Comparison of ENCODE assay signal across 26 cellular contexts in genomic region chr12:31508436-31509150, GRCh38.
DNase-seq lines count a peak whose midpoint lies in the region; ATAC-seq and TF ChIP-seq lines count a peak whose summit lies in the region.
"Had no signal": no experiment of that assay in that cellular context is flagged by ENCODE, and none has a peak within 500 bp of the region (broad histone marks: within the 10 kb centered on the region; RNA-seq: fewer than 3 reads in every experiment).

No MANE protein-coding gene starts in this region.

- BruUV-seq in HCT116 (replicated peaks; lab: Mats Ljungman, UMichigan): no TSS peak

- DNase-seq in HCT116 (ENCODE audit: low read depth, low spot score) (no peak), ascending aorta (ENCODE audit: low spot score in 2 of 2) (no peak), memory B cell (ENCODE audit: low spot score in 2 of 2) (no peak), NCI-H146 treated with DMSO at 0.1 percent for 48 hours (lab: John Stamatoyannopoulos, UW; ENCODE audit: unreplicated experiment) (no peak), HAP-1 (ENCODE audit: low spot score in 2 of 2) (no peak)
- DNase-seq in stimulated activated CD4-positive, alpha-beta T cell treated with anti-CD3 and anti-CD28 coated beads, Interleukin-4, amount 100 ng/mL, for 4 hours: no peak
- DNase-seq: activated CD4-positive, alpha-beta T cell treated with anti-CD3 and anti-CD28 coated beads for 48 hours; activated naive CD8-positive, alpha-beta T cell treated with anti-CD3 and anti-CD28 coated beads, Interleukin-2, amount 50 U/mL, for 24 hours; CD8-positive, alpha-beta memory T cell; dorsolateral prefrontal cortex; islet precursor cell; KBM-7; naive B cell; NCI-H1694; NCI-H2171 treated with DMSO at 0.1 percent for 48 hours; NCI-H748 treated with DMSO at 0.1 percent for 48 hours; right lobe of liver; stimulated activated CD4-positive, alpha-beta T cell treated with anti-CD3 and anti-CD28 coated beads, Interleukin-15, amount 100 ng/mL, for 24 hours; T-helper 1 cell; testis had no signal

- no peaks in the 10 kb centered on the region for H3K9me3 Mint-ChIP-seq in memory B cell
- H3K9me3 Mint-ChIP-seq: activated T-helper 2 cell treated with anti-CD3 and anti-CD28 coated beads, Interferon-gamma antibody, Interleukin-2, Interleukin-4, amounts not matched to agents 10 μg/mL and 5 μg/mL and 100 μg/mL, durations not matched to agents 14 hours and 24 hours and 36 hours had no signal

- ATAC-seq in HCT116 (no peak), memory B cell (ENCODE audit: low read depth) (no peak)
- ATAC-seq: activated naive CD8-positive, alpha-beta T cell treated with anti-CD3 and anti-CD28 coated beads, Interleukin-2, amount 50 U/mL, for 24 hours had no signal

- no peak overlapping the region for H2AFZ ChIP-seq in HCT116 (ENCODE audit: low read depth, low read length, poor library complexity, severe bottlenecking)
- H2AFZ ChIP-seq: hepatocyte, parathyroid adenoma had no signal

- peaks cover 10% of the 10 kb centered on the region for H3K36me3 Mint-ChIP-seq in memory B cell
- H3K36me3 Mint-ChIP-seq: CD8-positive, alpha-beta memory T cell; naive B cell had no signal

- POLR2A ChIA-PET in HCT116 (lab: Charles Lee): interaction anchor here (1.0 kb wide), 1 partner anchor 10 kb away, joined by 3 read pairs; no protein-coding TSS in a partner anchor

- H3K9me2 ChIP-seq in HCT116 (ENCODE audit: insufficient read depth): no peaks in the 10 kb centered on the region

- in situ Hi-C loops in HAP-1 (cut with MboI; ENCODE audit: low sequenced_read_pairs): no loop called here

- TF ChIP-seq CTCF in HCT116 (IDR thresholded peaks at IDR 0.05 in 2 of 3, conservative IDR thresholded peaks at IDR 0.05 in 1 of 3; ENCODE audit: borderline replicate concordance in 1 of 3, insufficient read depth in 1 of 3, low read depth in 2 of 3, low read length in 2 of 3) (no peak), ascending aorta (IDR thresholded peaks at IDR 0.05) (no peak)

- peaks cover 16 to 22% of the 10 kb centered on the region in 2 experiments for H3K4me1 ChIP-seq in HCT116 (ENCODE audit: control insufficient read depth in 1 of 2, insufficient read depth in 2 of 2, low read length in 2 of 2)
- H3K4me1 ChIP-seq in ascending aorta: peaks cover 3 to 8% of the 10 kb centered on the region in 2 donors
- peaks cover 2 to 25% (median 9%) of the 10 kb centered on the region in 5 donors for H3K4me1 ChIP-seq in subcutaneous abdominal adipose tissue (ENCODE audit: control insufficient read depth in 5 of 5, insufficient read depth in 5 of 5, low read length in 5 of 5)
- no peaks in the 10 kb centered on the region; the same call in 1 of the 2 replicates for H3K4me1 ChIP-seq in HAP-1
- H3K4me1 ChIP-seq: right lobe of liver, testis had no signal

- RAD21 ChIA-PET in HCT116 (lab: Charles Lee; ENCODE audit: low non-redundant PET in 1 of 2, low total read pairs in 2 of 2, uncharacterized antibody in 2 of 2, unreplicated experiment in 2 of 2): no interaction called here

- H3K79me2 ChIP-seq in HCT116 (ENCODE audit: insufficient read depth, low read length): peaks cover 18% of the 10 kb centered on the region

- peak overlapping the region; percentile 70 for H3K27ac Mint-ChIP-seq in memory B cell
- H3K27ac Mint-ChIP-seq: activated naive CD8-positive, alpha-beta T cell treated with anti-CD3 and anti-CD28 coated beads, Interleukin-2, amount 50 U/mL, for 24 hours; activated T-helper 2 cell treated with anti-CD3 and anti-CD28 coated beads, Interferon-gamma antibody, Interleukin-2, Interleukin-4, amounts not matched to agents 10 μg/mL and 5 μg/mL and 100 μg/mL, durations not matched to agents 14 hours and 24 hours and 36 hours; CD8-positive, alpha-beta memory T cell had no signal

- no peak overlapping the region for H3K4me2 ChIP-seq in HCT116 (ENCODE audit: low read length)
- H3K4me2 ChIP-seq: hepatocyte had no signal

- no peaks in the 10 kb centered on the region for H3K27me3 ChIP-seq in HCT116 (ENCODE audit: insufficient read depth, low read length)
- no peaks in the 10 kb centered on the region for H3K27me3 ChIP-seq in ascending aorta
- H3K27me3 ChIP-seq in subcutaneous abdominal adipose tissue (ENCODE audit: control insufficient read depth in 5 of 5, insufficient read depth in 4 of 5, low read length in 5 of 5): no peaks in the 10 kb centered on the region
- no peaks in the 10 kb centered on the region for H3K27me3 ChIP-seq in HAP-1 (ENCODE audit: low read depth)
- H3K27me3 ChIP-seq: dorsolateral prefrontal cortex, hepatocyte, right lobe of liver, testis had no signal

- no peak overlapping the region for H3K9ac ChIP-seq in HCT116 (ENCODE audit: low read length)
- no peak overlapping the region for H3K9ac ChIP-seq in subcutaneous abdominal adipose tissue (ENCODE audit: low read length in 5 of 5)
- H3K9ac ChIP-seq: parathyroid adenoma had no signal

- peaks cover 16% of the 10 kb centered on the region for H3K4me1 Mint-ChIP-seq in memory B cell
- H3K4me1 Mint-ChIP-seq: activated naive CD8-positive, alpha-beta T cell treated with anti-CD3 and anti-CD28 coated beads, Interleukin-2, amount 50 U/mL, for 24 hours; CD8-positive, alpha-beta memory T cell had no signal

- peaks cover 0 to 9% of the 10 kb centered on the region in 2 experiments; a peak in 1 of 4 replicates for H3K9me3 ChIP-seq in HCT116 (ENCODE audit: control insufficient read depth in 1 of 2, insufficient read depth in 1 of 2, low read depth in 1 of 2, low read length in 2 of 2)
- no peaks in the 10 kb centered on the region for H3K9me3 ChIP-seq in ascending aorta
- peaks cover 0 to 7% (median 5%) of the 10 kb centered on the region in 5 donors for H3K9me3 ChIP-seq in subcutaneous abdominal adipose tissue (ENCODE audit: control insufficient read depth in 5 of 5, low read length in 5 of 5)
- no peaks in the 10 kb centered on the region for H3K9me3 ChIP-seq in HAP-1
- H3K9me3 ChIP-seq: right lobe of liver, testis had no signal

- H3K27ac ChIP-seq in HCT116 (ENCODE audit: low read depth, low read length) (peak overlapping the region; percentile 35; the same call in 1 of the 2 replicates), ascending aorta (peak overlapping the region; percentile 54 to 66), subcutaneous abdominal adipose tissue (ENCODE audit: low read depth, low read length) (peak overlapping the region; percentile 79)
- H3K27ac ChIP-seq: hepatocyte, HL-60, parathyroid adenoma, right lobe of liver, testis had no signal

- H3K4me3 ChIP-seq in HCT116 (replicated peaks in 1 of 2; ENCODE audit: low read depth in 1 of 2, low read length in 2 of 2) (no peak overlapping the region), ascending aorta (no peak overlapping the region), subcutaneous abdominal adipose tissue (ENCODE audit: low read depth in 1 of 5, low read length in 5 of 5) (no peak overlapping the region), HAP-1 (no peak overlapping the region)
- H3K4me3 ChIP-seq: dorsolateral prefrontal cortex, hepatocyte, lung, right lobe of liver, testis had no signal

- H3K4me3 Mint-ChIP-seq in memory B cell: no peak overlapping the region
- H3K4me3 Mint-ChIP-seq: activated naive CD8-positive, alpha-beta T cell treated with anti-CD3 and anti-CD28 coated beads, Interleukin-2, amount 50 U/mL, for 24 hours; CD8-positive, alpha-beta memory T cell had no signal

- CTCF ChIA-PET in HCT116 (lab: Charles Lee): no interaction called here

- TF ChIP-seq RAD21 in HCT116 (IDR thresholded peaks at IDR 0.05; ENCODE audit: low read depth): no peak

- H4K20me1 ChIP-seq in HCT116 (ENCODE audit: insufficient read depth): no peaks in the 10 kb centered on the region

- no peaks in the 10 kb centered on the region for H3K27me3 Mint-ChIP-seq in memory B cell
- H3K27me3 Mint-ChIP-seq: activated naive CD8-positive, alpha-beta T cell treated with anti-CD3 and anti-CD28 coated beads, Interleukin-2, amount 50 U/mL, for 24 hours; naive B cell had no signal

- no peak for TF ChIP-seq POLR2A in HCT116 (IDR thresholded peaks at IDR 0.05; ENCODE audit: borderline replicate concordance, extremely low read depth, insufficient read depth, insufficient read length)

- no peaks in the 10 kb centered on the region for H3K36me3 ChIP-seq in HCT116 (ENCODE audit: control insufficient read depth in 1 of 2, insufficient read depth in 2 of 2, low read length in 2 of 2)
- no peaks in the 10 kb centered on the region for H3K36me3 ChIP-seq in ascending aorta
- no peaks in the 10 kb centered on the region for H3K36me3 ChIP-seq in subcutaneous abdominal adipose tissue (ENCODE audit: control insufficient read depth in 5 of 5, insufficient read depth in 5 of 5, low read length in 5 of 5)
- no peaks in the 10 kb centered on the region for H3K36me3 ChIP-seq in HAP-1 (replicated peaks)
- H3K36me3 ChIP-seq: right lobe of liver had no signal

- intact Hi-C loops in HCT116 (cut with micrococcal nuclease): no loop called here
- intact Hi-C loops in ascending aorta (cut with DNase I): no loop called here

TF ChIP-seq in HCT116, 20 proteins besides CTCF, POLR2A, EP300 and RAD21:
- TF ChIP-seq EGR1 (IDR thresholded peaks at IDR 0.05; ENCODE audit: low read depth) (no peak), TCF7L2 (IDR thresholded peaks at IDR 0.05; ENCODE audit: borderline replicate concordance, extremely low read depth, insufficient read depth, insufficient read length) (no peak), YY1 (IDR thresholded peaks at IDR 0.05; ENCODE audit: extremely low read depth, insufficient replicate concordance, low read depth, low read length) (no peak), FOSL1 (IDR thresholded peaks at IDR 0.05; ENCODE audit: low read depth) (no peak), ATF3 (IDR thresholded peaks at IDR 0.05) (no peak)
TF ChIP-seq in HCT116: peak in this region for 0.
